In the genomic region with DNA sequence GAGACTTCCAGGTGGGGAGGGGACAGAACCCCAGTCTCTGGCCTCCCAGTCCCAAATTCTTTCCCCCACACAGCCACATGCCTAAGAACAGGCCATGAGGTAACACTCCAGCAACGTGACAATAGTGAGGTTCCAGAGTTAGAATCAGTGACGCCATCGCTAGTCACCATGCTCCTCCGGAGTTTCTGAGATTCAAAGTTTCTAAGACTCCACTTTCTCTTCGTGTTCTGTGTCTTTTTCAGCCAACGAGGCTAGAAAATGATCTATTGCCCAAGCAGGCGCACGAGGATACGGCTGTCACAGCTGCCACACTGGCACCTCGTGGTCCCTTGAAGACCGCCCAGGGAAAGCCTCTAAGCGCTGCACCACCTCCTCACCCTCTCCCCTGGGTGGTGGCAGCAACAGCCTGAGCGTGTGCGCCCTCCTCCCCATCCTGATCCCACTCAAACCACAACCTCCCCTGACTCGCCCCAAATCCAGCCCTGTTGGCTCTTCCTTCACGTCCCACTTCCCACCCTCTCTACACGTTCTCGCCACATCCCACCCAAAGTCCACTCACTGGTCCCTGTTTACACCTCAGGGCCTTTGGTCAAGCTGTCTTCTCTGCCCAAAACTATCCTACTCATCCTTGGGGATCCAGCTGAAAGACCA, we compare ENCODE assay signal across 6 cellular contexts. TPM values are rescaled to one million over a fixed set of nuclear protein-coding genes. Genes with fewer than 3 reads are reported as not detected.
DNase-seq lines count a peak whose midpoint lies in the region; ATAC-seq and TF ChIP-seq lines count a peak whose summit lies in the region.

No MANE protein-coding gene starts in this region.

- H3K27ac Mint-ChIP-seq in MCF 10A (ENCODE audit: low read depth, unreplicated experiment), result peak overlapping the region; percentile 70
- peak overlapping the region; percentile 86 for H3K27ac Mint-ChIP-seq in neural progenitor cell

- peak overlapping the region; percentile 83 for H3K4me2 ChIP-seq in PC-9
- peak overlapping the region; percentile 100 for H3K4me2 ChIP-seq in neural progenitor cell

- CTCF ChIA-PET in PC-9 (lab: Charles Lee) (no interaction called here), MCF 10A (lab: Yijun Ruan, JAX) (interaction anchor here (0.5 kb wide), 1 partner anchor 31 kb away, joined by 5 read pairs; no protein-coding TSS in a partner anchor)

- H3K4me1 Mint-ChIP-seq in MCF 10A (ENCODE audit: insufficient read depth, unreplicated experiment) (peaks cover 9% of the 10 kb centered on the region), neural progenitor cell (peaks cover 25% of the 10 kb centered on the region)

- intact Hi-C loops in PC-9 (cut with micrococcal nuclease; ENCODE audit: unreplicated experiment), result no loop called here
- intact Hi-C loops in MCF 10A (cut with micrococcal nuclease), result no loop called here

- no peak for TF ChIP-seq CTCF in PC-9 (conservative IDR thresholded peaks at IDR 0.05)
- no peak for TF ChIP-seq CTCF in MCF 10A (IDR thresholded peaks at IDR 0.05; ENCODE audit: unreplicated experiment)
- no peak for TF ChIP-seq CTCF in neural progenitor cell (IDR thresholded peaks at IDR 0.05)

- H2AFZ ChIP-seq in PC-9 (0 out of 2 replicates have a peak overlapping the region, but pooled peaks have one; percentile 73), neural progenitor cell (replicated peaks) (peak overlapping the region; percentile 64)

- H3K9me3 Mint-ChIP-seq in MCF 10A (ENCODE audit: unreplicated experiment) (no peaks in the 10 kb centered on the region), neural progenitor cell (no peaks in the 10 kb centered on the region)

- ATAC-seq in GM21390 (IDR thresholded peaks at IDR 0.05; ENCODE audit: unreplicated experiment), result peak; percentile 2

- H3K27me3 Mint-ChIP-seq in MCF 10A (ENCODE audit: insufficient read depth, unreplicated experiment) (no peaks in the 10 kb centered on the region), neural progenitor cell (ENCODE audit: insufficient read depth, low read depth) (peaks cover 5% of the 10 kb centered on the region)

- H3K79me2 ChIP-seq in PC-9 (ENCODE audit: low read depth) (peaks cover 6% of the 10 kb centered on the region), neural progenitor cell (ENCODE audit: low read depth) (peaks cover 59% of the 10 kb centered on the region)

- peak overlapping the region; percentile 82 for H3K9ac ChIP-seq in neural progenitor cell

- POLR2A ChIA-PET in PC-9 (lab: Charles Lee; ENCODE audit: unreplicated experiment), result interaction anchor here (0.8 kb wide), 1 partner anchor 79 kb away, joined by 9 read pairs; a partner anchor contains a TSS
- POLR2A ChIA-PET in MCF 10A (lab: Yijun Ruan, JAX), result interaction anchor here (0.6 to 2.2 kb wide), 7 partner anchors 9 to 155 kb away, joined by 3 to 16 read pairs (median 4); a partner anchor contains a TSS

- H3K9me2 ChIP-seq in PC-9 (ENCODE audit: insufficient read depth), result no peaks in the 10 kb centered on the region

- DNase-seq in PC-9, result no peak
- DNase-seq in MCF 10A (ENCODE audit: unreplicated experiment), result no peak
- no peak for DNase-seq in neural progenitor cell (ENCODE audit: low spot score)
- DNase-seq in DMS53 treated with DMSO at 0.1 percent for 48 hours (lab: John Stamatoyannopoulos, UW; ENCODE audit: unreplicated experiment), result no peak
- DNase-seq in cerebellar cortex (ENCODE audit: low spot score), result no peak

- H3K36me3 Mint-ChIP-seq in MCF 10A (ENCODE audit: insufficient read depth, unreplicated experiment) (peaks cover 5% of the 10 kb centered on the region), neural progenitor cell (peaks cover 3% of the 10 kb centered on the region)

- H3F3A ChIP-seq in PC-9 (ENCODE audit: insufficient read depth, low read depth), result no peaks in the 10 kb centered on the region; the same call in 1 of the 2 replicates
- H3F3A ChIP-seq in neural progenitor cell (ENCODE audit: low read depth), result peaks cover 9% of the 10 kb centered on the region

- H3K27me3 ChIP-seq in PC-9 (ENCODE audit: insufficient read depth, low read depth) (no peaks in the 10 kb centered on the region), neural progenitor cell (no peaks in the 10 kb centered on the region)

- H3K36me3 ChIP-seq in PC-9 (ENCODE audit: low read depth) (no peaks in the 10 kb centered on the region), neural progenitor cell (no peaks in the 10 kb centered on the region)

- H3K4me3 Mint-ChIP-seq in MCF 10A (ENCODE audit: unreplicated experiment), result peak overlapping the region; percentile 79
- H3K4me3 Mint-ChIP-seq in neural progenitor cell, result peak overlapping the region; percentile 94

- H3K9me3 ChIP-seq in PC-9 (ENCODE audit: insufficient read depth, low read depth) (no peaks in the 10 kb centered on the region), neural progenitor cell (ENCODE audit: low read depth) (no peaks in the 10 kb centered on the region)

- BruUV-seq in PC-9 (replicated peaks; lab: Mats Ljungman, UMichigan) (TSS peak; percentile 41), MCF 10A (replicated peaks; lab: Mats Ljungman, UMichigan) (no TSS peak)

- H3K4me3 ChIP-seq in PC-9 (peak overlapping the region; percentile 61), neural progenitor cell (peak overlapping the region; percentile 96)

- no peaks in the 10 kb centered on the region for H3K4me1 ChIP-seq in PC-9 (replicated peaks; ENCODE audit: insufficient read depth)
- H3K4me1 ChIP-seq in neural progenitor cell, result peaks cover 12% of the 10 kb centered on the region

- H3K27ac ChIP-seq in PC-9 (no peak overlapping the region), neural progenitor cell (no peak overlapping the region)

- H4K20me1 ChIP-seq in PC-9 (ENCODE audit: insufficient read depth), result no peaks in the 10 kb centered on the region
- H4K20me1 ChIP-seq in neural progenitor cell (ENCODE audit: low read depth), result peaks cover 13% of the 10 kb centered on the region

RNA-seq across cellular contexts. Expression of a gene that starts 1.0 kb away (rescaled TPM):
- total RNA-seq in PC-9 (2021) (53.8 and 84.0 TPM in 2 replicates), MCF 10A (2022) (35.6 and 39.2 TPM in 2 replicates), neural progenitor cell (ENCODE audit: low replicate concordance) (45.6 and 110 TPM in 2 replicates)

RNA-seq across cellular contexts. Expression of a gene that starts 2.8 kb away (rescaled TPM):
- total RNA-seq in PC-9 (2021), result not detected in 2 replicates
- 0.29 TPM in 1 of 2 replicates, not detected in the other for total RNA-seq in MCF 10A (2022)
- total RNA-seq in neural progenitor cell (ENCODE audit: low replicate concordance), result 0.12 TPM in 1 of 2 replicates, not detected in the other

RNA-seq across cellular contexts. Expression of a gene that starts 28.1 kb away (rescaled TPM):
- not detected in 2 replicates for total RNA-seq in PC-9 (2021)
- total RNA-seq in MCF 10A (2022), result not detected in 2 replicates
- not detected in 2 replicates for total RNA-seq in neural progenitor cell (ENCODE audit: low replicate concordance)

RNA-seq across cellular contexts. Expression of a gene that starts 28.3 kb away (rescaled TPM):
- total RNA-seq in PC-9 (2021) (636 and 782 TPM in 2 replicates), MCF 10A (2022) (894 and 1,111 TPM in 2 replicates), neural progenitor cell (ENCODE audit: low replicate concordance) (203 and 344 TPM in 2 replicates)

RNA-seq across cellular contexts. Expression of a gene that starts 39.1 kb away (rescaled TPM):
- 242 and 309 TPM in 2 replicates for total RNA-seq in PC-9 (2021)
- total RNA-seq in MCF 10A (2022), result 271 and 324 TPM in 2 replicates
- total RNA-seq in neural progenitor cell (ENCODE audit: low replicate concordance), result 25.1 and 47.9 TPM in 2 replicates
